In genomic region chr3:187243933-187244564, GRCh38 we compare ENCODE assay signal across 1 cellular context.
A peak's percentile ranks its signal among the peaks of the same experiment; 100 is the strongest.
TF ChIP-seq lines count a peak whose summit lies in the region.

No MANE protein-coding gene starts in this region.

TF ChIP-seq in IMR-90, 13 proteins besides CTCF, POLR2A, EP300 and RAD21:
- no peak for TF ChIP-seq ELK1 (IDR thresholded peaks at IDR 0.05; ENCODE audit: borderline replicate concordance, low read depth, low read length)
- TF ChIP-seq MAFK (IDR thresholded peaks at IDR 0.05; ENCODE audit: low read depth, low read length), result no peak
- TF ChIP-seq SMC3 (IDR thresholded peaks at IDR 0.05; ENCODE audit: low read depth, low read length), result no peak
- peak; percentile 75 for TF ChIP-seq CEBPB (IDR thresholded peaks at IDR 0.05; ENCODE audit: low read depth, low read length)
TF ChIP-seq in IMR-90: peak in this region for 1.
